In the genomic region with DNA sequence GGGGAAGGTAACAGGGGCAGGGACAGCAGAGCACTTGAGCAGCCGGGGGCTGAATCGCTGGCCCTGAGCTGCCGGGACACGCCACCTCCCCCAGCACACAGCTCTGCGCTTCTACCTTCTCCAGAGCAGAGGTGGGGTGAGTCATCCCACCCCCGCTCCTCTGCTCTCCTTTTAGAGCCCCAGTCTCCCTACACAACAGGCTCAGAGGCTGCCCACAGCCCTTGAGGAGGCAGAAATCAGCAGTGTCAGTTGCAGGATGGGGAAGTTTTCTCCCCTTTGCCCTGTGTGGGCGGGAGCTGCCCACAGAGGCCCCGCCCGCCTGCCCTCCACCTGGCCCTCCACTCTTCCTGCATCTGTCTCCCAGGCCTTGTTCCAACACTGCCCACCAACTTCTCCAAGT, we compare ENCODE assay signal across 8 cellular contexts.
A peak's percentile ranks its signal among the peaks of the same experiment; 100 is the strongest.
DNase-seq lines count a peak whose midpoint lies in the region; ATAC-seq, FAIRE-seq and TF ChIP-seq lines count a peak whose summit lies in the region.

No MANE protein-coding gene starts in this region.

- TF ChIP-seq CTCF in astrocyte of the spinal cord (IDR thresholded peaks at IDR 0.05; ENCODE audit: low read depth, low read length) = no peak

- H3K27ac Mint-ChIP-seq in natural killer cell treated with Interleukin-12 subunit alpha and Interleukin-12 subunit beta and Interleukin-15 and Interleukin-18, amount 100 ng/mL, for 72 hours = peak overlapping the region; percentile 64 to 83

- no peaks in the 10 kb centered on the region for H3K36me3 Mint-ChIP-seq in natural killer cell treated with Interleukin-12 subunit alpha and Interleukin-12 subunit beta and Interleukin-15 and Interleukin-18, amount 100 ng/mL, for 72 hours

- peak; percentile 67 for DNase-seq in DMS 273 (lab: John Stamatoyannopoulos, UW; ENCODE audit: unreplicated experiment)
- no peak for DNase-seq in DMS 273 treated with DMSO at 0.1 percent for 48 hours (lab: John Stamatoyannopoulos, UW)
- DNase-seq in SW480 (ENCODE audit: low spot score) = peak; percentile 73
- peak; percentile 69 for DNase-seq in astrocyte of the spinal cord (ENCODE audit: low read depth, low spot score)
- DNase-seq in natural killer cell treated with Interleukin-12 subunit alpha and Interleukin-12 subunit beta and Interleukin-15 and Interleukin-18, amount 100 ng/mL, for 72 hours (ENCODE audit: low spot score) = peak; percentile 60
- DNase-seq in urothelium cell line (ENCODE audit: low spot score) = peak; percentile 95
- DNase-seq in NCI-H128 (lab: John Stamatoyannopoulos, UW; ENCODE audit: unreplicated experiment) = no peak

- H3K4me3 Mint-ChIP-seq in natural killer cell treated with Interleukin-12 subunit alpha and Interleukin-12 subunit beta and Interleukin-15 and Interleukin-18, amount 100 ng/mL, for 72 hours = no peak overlapping the region

- no peak overlapping the region for H3K4me3 ChIP-seq in astrocyte of the spinal cord (ENCODE audit: low read depth, low read length)

- no peaks in the 10 kb centered on the region for H3K9me3 Mint-ChIP-seq in natural killer cell treated with Interleukin-12 subunit alpha and Interleukin-12 subunit beta and Interleukin-15 and Interleukin-18, amount 100 ng/mL, for 72 hours

- in situ Hi-C loops in astrocyte of the spinal cord (cut with HindIII; ENCODE audit: low sequenced_read_pairs) = no loop called here

- H3K27me3 Mint-ChIP-seq in natural killer cell treated with Interleukin-12 subunit alpha and Interleukin-12 subunit beta and Interleukin-15 and Interleukin-18, amount 100 ng/mL, for 72 hours = no peaks in the 10 kb centered on the region

- peak; percentile 77 for FAIRE-seq in urothelium cell line (lab: Jason Lieb, UNC)

- ATAC-seq in HG03280 (IDR thresholded peaks at IDR 0.05; ENCODE audit: unreplicated experiment) = peak; percentile 59
- ATAC-seq in natural killer cell treated with Interleukin-12 subunit alpha and Interleukin-12 subunit beta and Interleukin-15 and Interleukin-18, amount 100 ng/mL, for 72 hours = peak; percentile 70 to 71

- H3K4me1 Mint-ChIP-seq in natural killer cell treated with Interleukin-12 subunit alpha and Interleukin-12 subunit beta and Interleukin-15 and Interleukin-18, amount 100 ng/mL, for 72 hours (ENCODE audit: low read depth in 2 of 2) = peaks cover 12 to 30% of the 10 kb centered on the region in 2 donors

Comparison
In these comparisons a context has a peak if more than half of its experiments do, and no peak if none do; other contexts are left out.
1. DNase-seq: peak in DMS 273 (single experiment), SW480 (single experiment), astrocyte of the spinal cord (single experiment), natural killer cell treated with Interleukin-12 subunit alpha and Interleukin-12 subunit beta and Interleukin-15 and Interleukin-18, amount 100 ng/mL, for 72 hours (single experiment) and urothelium cell line (single experiment); none in DMS 273 treated with DMSO at 0.1 percent for 48 hours (single experiment) and NCI-H128 (single experiment).